In the genomic region with DNA sequence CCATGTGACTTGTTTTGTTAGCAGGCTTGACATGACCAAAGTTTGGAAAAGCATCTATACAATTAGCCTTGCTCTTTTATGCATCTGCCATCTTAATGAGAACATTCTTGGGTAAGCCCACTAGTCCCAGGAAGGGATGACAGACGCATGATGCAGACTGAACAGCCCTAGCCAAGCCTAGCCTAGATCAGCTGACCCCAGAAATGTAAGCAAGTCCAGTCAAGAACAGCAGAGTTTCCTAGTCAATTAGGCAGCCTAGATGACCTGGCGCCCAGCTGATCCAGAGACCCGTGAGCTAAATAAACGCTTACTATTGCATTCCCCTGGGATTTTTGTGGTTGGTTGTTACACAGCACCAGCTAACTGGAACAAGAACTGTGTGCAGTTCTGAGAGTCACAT, we compare ENCODE assay signal across 1 cellular context.
TF ChIP-seq lines count a peak whose summit lies in the region.

No MANE protein-coding gene starts in this region.

TF ChIP-seq in endothelial cell of umbilical vein, 7 proteins besides CTCF, POLR2A, EP300 and RAD21 (continued from another document):
- TF ChIP-seq MYC (IDR thresholded peaks at IDR 0.05; ENCODE audit: low read depth, low read length): no peak
